In the genomic region with DNA sequence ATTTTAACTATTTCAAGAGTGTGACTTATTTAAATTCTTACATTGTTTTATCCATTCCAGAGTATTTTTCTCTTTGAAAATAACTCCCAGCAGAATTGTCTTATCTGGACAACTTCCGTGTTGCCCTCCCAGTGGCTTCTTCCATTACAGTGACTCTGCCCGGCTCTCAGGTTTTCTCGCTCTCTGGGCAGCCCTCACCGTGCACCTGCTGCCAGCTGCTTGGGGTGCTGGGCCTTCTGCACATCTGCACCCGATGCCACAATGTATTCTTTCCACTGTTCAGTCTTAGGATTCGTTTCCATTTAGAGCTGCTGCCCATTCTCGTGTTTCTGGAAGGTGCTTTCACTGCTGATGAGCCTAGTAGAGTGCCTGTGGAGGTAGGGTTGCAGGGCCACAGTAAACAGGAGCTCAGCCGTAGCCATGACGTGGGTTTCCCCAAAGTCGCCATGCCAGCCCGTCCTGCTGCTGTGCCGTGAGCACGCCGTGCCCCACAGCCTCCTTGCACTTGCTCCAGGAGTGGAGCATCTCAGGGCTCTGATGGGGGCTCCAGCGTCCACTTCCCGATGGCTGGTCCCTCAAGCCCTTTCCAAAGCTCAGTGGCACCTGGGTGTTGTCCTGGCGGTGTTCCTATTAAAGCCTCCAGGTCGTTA, we compare ENCODE assay signal across 1 cellular context.
TF ChIP-seq lines count a peak whose summit lies in the region.

No MANE protein-coding gene starts in this region.

TF ChIP-seq in H1, 55 proteins besides CTCF, POLR2A, EP300 and RAD21 (continued from another document):
- TF ChIP-seq, protein P1, sequence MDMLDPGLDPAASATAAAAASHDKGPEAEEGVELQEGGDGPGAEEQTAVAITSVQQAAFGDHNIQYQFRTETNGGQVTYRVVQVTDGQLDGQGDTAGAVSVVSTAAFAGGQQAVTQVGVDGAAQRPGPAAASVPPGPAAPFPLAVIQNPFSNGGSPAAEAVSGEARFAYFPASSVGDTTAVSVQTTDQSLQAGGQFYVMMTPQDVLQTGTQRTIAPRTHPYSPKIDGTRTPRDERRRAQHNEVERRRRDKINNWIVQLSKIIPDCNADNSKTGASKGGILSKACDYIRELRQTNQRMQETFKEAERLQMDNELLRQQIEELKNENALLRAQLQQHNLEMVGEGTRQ (IDR thresholded peaks at IDR 0.05; ENCODE audit: low read length) = no peak
- TF ChIP-seq JUN (IDR thresholded peaks at IDR 0.05; ENCODE audit: low read depth, low read length) (no peak), NRF1 (IDR thresholded peaks at IDR 0.05; ENCODE audit: low read depth, low read length) (no peak), YY1 (IDR thresholded peaks at IDR 0.05; ENCODE audit: low read depth, low read length) (no peak), HDAC2 (IDR thresholded peaks at IDR 0.05; ENCODE audit: borderline replicate concordance in 1 of 2, low read depth in 2 of 2, low read length in 2 of 2) (no peak), SIRT6 (IDR thresholded peaks at IDR 0.05; ENCODE audit: low read length) (no peak), NANOG (IDR thresholded peaks at IDR 0.05; ENCODE audit: insufficient read depth, low read depth, low read length, poor library complexity, severe bottlenecking) (no peak), SP1 (IDR thresholded peaks at IDR 0.05; ENCODE audit: low read depth, low read length) (no peak)
- TF ChIP-seq, protein P2, sequence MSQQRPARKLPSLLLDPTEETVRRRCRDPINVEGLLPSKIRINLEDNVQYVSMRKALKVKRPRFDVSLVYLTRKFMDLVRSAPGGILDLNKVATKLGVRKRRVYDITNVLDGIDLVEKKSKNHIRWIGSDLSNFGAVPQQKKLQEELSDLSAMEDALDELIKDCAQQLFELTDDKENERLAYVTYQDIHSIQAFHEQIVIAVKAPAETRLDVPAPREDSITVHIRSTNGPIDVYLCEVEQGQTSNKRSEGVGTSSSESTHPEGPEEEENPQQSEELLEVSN (IDR thresholded peaks at IDR 0.05) = no peak
